In genomic region chr2:207167129-207167923, GRCh38 we compare ENCODE assay signal across 8 cellular contexts. TPM values are rescaled to one million over a fixed set of nuclear protein-coding genes. Genes with fewer than 3 reads are reported as not detected.
DNase-seq lines count a peak whose midpoint lies in the region; ATAC-seq and TF ChIP-seq lines count a peak whose summit lies in the region.

No MANE protein-coding gene starts in this region.

- POLR2A ChIA-PET in PC-9 (lab: Charles Lee; ENCODE audit: unreplicated experiment), result interaction anchor here (0.6 to 1.6 kb wide), 4 partner anchors 9 to 306 kb away, joined by 3 to 13 read pairs (median 6); no protein-coding TSS in a partner anchor
- POLR2A ChIA-PET in naive thymus-derived CD8-positive, alpha-beta T cell (lab: Charles Lee), result interaction anchor here (0.7 to 8.1 kb wide), 20 partner anchors 7 to 544 kb away, joined by 3 to 399 read pairs (median 6); partner anchors contain the start of genes CCNYL1, CREB1, FASTKD2 and MDH1B

- DNase-seq in GM23338 (ENCODE audit: low spot score) (no peak), PC-9 (peak in 1 of 2 experiments; percentile 43), middle frontal gyrus (ENCODE audit: extremely low spot score, low spot score) (no peak), epidermal melanocyte (ENCODE audit: insufficient read length, low spot score) (no peak)
- no peak for DNase-seq in effector memory CD4-positive, alpha-beta T cell
- DNase-seq in naive thymus-derived CD8-positive, alpha-beta T cell, result peak in 1 of 10 donors; percentile 50

- H3F3A ChIP-seq in GM23338 (replicated peaks; ENCODE audit: low read depth), result no peaks in the 10 kb centered on the region; the same call in 1 of the 2 replicates
- H3F3A ChIP-seq in PC-9 (ENCODE audit: insufficient read depth, low read depth), result peaks cover 20% of the 10 kb centered on the region; the same call in 1 of the 2 replicates

- H3K27ac ChIP-seq in GM23338 (ENCODE audit: low read depth), result peak overlapping the region; percentile 99
- peak overlapping the region; percentile 93 for H3K27ac ChIP-seq in PC-9
- peak overlapping the region; percentile 98 for H3K27ac ChIP-seq in effector memory CD4-positive, alpha-beta T cell (ENCODE audit: insufficient read depth, low read length, poor library complexity, severe bottlenecking)

- TSS peak; percentile 83 for BruUV-seq in PC-9 (replicated peaks; lab: Mats Ljungman, UMichigan)

- TF ChIP-seq CTCF in GM23338 (conservative IDR thresholded peaks at IDR 0.05; ENCODE audit: low read depth in 2 of 2) (no peak), PC-9 (conservative IDR thresholded peaks at IDR 0.05) (no peak)

- H3K9me3 Mint-ChIP-seq in GM23338, result no peaks in the 10 kb centered on the region; the same call in 2 of the 3 replicates
- H3K9me3 Mint-ChIP-seq in naive thymus-derived CD8-positive, alpha-beta T cell, result peaks cover 0 to 4% (median 0%) of the 10 kb centered on the region in 9 donors

- H3K36me3 ChIP-seq in ES-I3 (ENCODE audit: insufficient read depth, low read length), result peaks cover 2% of the 10 kb centered on the region; the same call in 1 of the 2 replicates
- H3K36me3 ChIP-seq in GM23338 (ENCODE audit: insufficient read depth), result no peaks in the 10 kb centered on the region
- no peaks in the 10 kb centered on the region for H3K36me3 ChIP-seq in PC-9 (ENCODE audit: low read depth)
- H3K36me3 ChIP-seq in effector memory CD4-positive, alpha-beta T cell (ENCODE audit: control insufficient read depth, insufficient read depth, low read length), result no peaks in the 10 kb centered on the region

- H3K4me2 ChIP-seq in GM23338 (peak overlapping the region; percentile 89), PC-9 (peak overlapping the region; percentile 75)

- peaks cover 18% of the 10 kb centered on the region for H3K27me3 Mint-ChIP-seq in GM23338 (ENCODE audit: insufficient read depth, low read depth, poor library complexity)
- no peaks in the 10 kb centered on the region for H3K27me3 Mint-ChIP-seq in naive thymus-derived CD8-positive, alpha-beta T cell

- H3K9me3 ChIP-seq in ES-I3 (ENCODE audit: control insufficient read depth, insufficient read depth, low read length), result no peaks in the 10 kb centered on the region
- H3K9me3 ChIP-seq in PC-9 (ENCODE audit: insufficient read depth, low read depth), result no peaks in the 10 kb centered on the region
- H3K9me3 ChIP-seq in effector memory CD4-positive, alpha-beta T cell (ENCODE audit: control insufficient read depth, low read length), result no peaks in the 10 kb centered on the region

- H3K27me3 ChIP-seq in GM23338 (ENCODE audit: insufficient read depth) (peaks cover 5% of the 10 kb centered on the region; the same call in 1 of the 2 replicates), PC-9 (ENCODE audit: insufficient read depth, low read depth) (no peaks in the 10 kb centered on the region)
- no peaks in the 10 kb centered on the region for H3K27me3 ChIP-seq in effector memory CD4-positive, alpha-beta T cell (replicated peaks; ENCODE audit: control insufficient read depth, insufficient read depth, low read length, poor library complexity, severe bottlenecking)

- H3K79me2 ChIP-seq in GM23338 (replicated peaks; ENCODE audit: insufficient read depth) (peaks cover 36% of the 10 kb centered on the region), PC-9 (ENCODE audit: low read depth) (peaks cover 23% of the 10 kb centered on the region)

- no peaks in the 10 kb centered on the region for H3K36me3 Mint-ChIP-seq in GM23338 (ENCODE audit: low read depth)
- no peaks in the 10 kb centered on the region for H3K36me3 Mint-ChIP-seq in naive thymus-derived CD8-positive, alpha-beta T cell

- peak overlapping the region; percentile 77 for H3K9ac ChIP-seq in ES-I3 (ENCODE audit: low read depth, low read length)

- CTCF ChIA-PET in PC-9 (lab: Charles Lee), result no interaction called here

- H4K20me1 ChIP-seq in GM23338 (replicated peaks; ENCODE audit: insufficient read depth) (no peaks in the 10 kb centered on the region), PC-9 (ENCODE audit: insufficient read depth) (no peaks in the 10 kb centered on the region)

- ATAC-seq in GM23338 (no peak), HG03521 (IDR thresholded peaks at IDR 0.05; ENCODE audit: unreplicated experiment) (no peak)
- ATAC-seq in naive thymus-derived CD8-positive, alpha-beta T cell, result no peak

- H3K27ac Mint-ChIP-seq in GM23338, result peak overlapping the region; percentile 98
- peak overlapping the region; percentile 94 to 100 (median 98) for H3K27ac Mint-ChIP-seq in naive thymus-derived CD8-positive, alpha-beta T cell

- peaks cover 43% of the 10 kb centered on the region for H3K4me1 Mint-ChIP-seq in GM23338
- H3K4me1 Mint-ChIP-seq in naive thymus-derived CD8-positive, alpha-beta T cell, result peaks cover 20 to 46% (median 31%) of the 10 kb centered on the region in 4 donors

- H3K9me2 ChIP-seq in GM23338 (ENCODE audit: insufficient read depth) (no peaks in the 10 kb centered on the region), PC-9 (ENCODE audit: insufficient read depth) (no peaks in the 10 kb centered on the region)

- H3K4me1 ChIP-seq in ES-I3 (ENCODE audit: insufficient read depth, low read length), result peaks cover 12% of the 10 kb centered on the region
- H3K4me1 ChIP-seq in GM23338 (ENCODE audit: insufficient read depth), result peaks cover 29% of the 10 kb centered on the region
- H3K4me1 ChIP-seq in PC-9 (replicated peaks; ENCODE audit: insufficient read depth), result peaks cover 20% of the 10 kb centered on the region
- H3K4me1 ChIP-seq in effector memory CD4-positive, alpha-beta T cell (ENCODE audit: control insufficient read depth, insufficient read depth, low read length, poor library complexity, severe bottlenecking), result peaks cover 8% of the 10 kb centered on the region

- intact Hi-C loops in PC-9 (cut with micrococcal nuclease; ENCODE audit: unreplicated experiment), result loop anchor here (2.0 to 5.0 kb wide), 4 partner anchors 45 to 290 kb away; no protein-coding TSS in a partner anchor

- H3K4me3 ChIP-seq in GM23338 (peak overlapping the region; percentile 77), PC-9 (peak overlapping the region; percentile 87)
- H3K4me3 ChIP-seq in effector memory CD4-positive, alpha-beta T cell (ENCODE audit: insufficient read depth, low read depth, low read length, poor library complexity, severe bottlenecking), result peak overlapping the region; percentile 76

- no peak overlapping the region for H2AFZ ChIP-seq in GM23338
- H2AFZ ChIP-seq in PC-9, result peak overlapping the region; percentile 71

- H3K4me3 Mint-ChIP-seq in GM23338, result peak overlapping the region; percentile 86
- H3K4me3 Mint-ChIP-seq in naive thymus-derived CD8-positive, alpha-beta T cell, result peak overlapping the region; percentile 88 to 99 (median 95)

TF ChIP-seq in GM23338, 12 proteins besides CTCF, POLR2A, EP300 and RAD21 (continues in another document):
- TF ChIP-seq EZH2phosphoT487 (IDR thresholded peaks at IDR 0.05; ENCODE audit: unreplicated experiment), result no peak
- TF ChIP-seq STAT1 (IDR thresholded peaks at IDR 0.05; ENCODE audit: unreplicated experiment), result no peak

RNA-seq across cellular contexts. Expression of gene KLF7, which starts 1.6 kb away (rescaled TPM):
- 11.1 and 15.4 TPM in 2 replicates for total RNA-seq in GM23338 (2014; rRNA removed; shearing (Covaris generic))
- 5.7 and 7.6 TPM in 2 replicates for polyA plus RNA-seq in GM23338 (2016; fragmentation: Nextera tagmentation; extraction: Ambion mirVana)
- total RNA-seq in PC-9 (2021), result 12.5 and 20.0 TPM in 2 replicates
- total RNA-seq in naive thymus-derived CD8-positive, alpha-beta T cell, result 10 to 100 TPM; 79.5 to 89.2 TPM
- 10 to 100 TPM; 15.2 to 29.6 (median 16.3) TPM for polyA plus RNA-seq in naive thymus-derived CD8-positive, alpha-beta T cell
